In genomic region chr20:53258741-53259140, GRCh38 we compare ENCODE assay signal across 25 cellular contexts.
"Had no signal": no experiment of that assay in that cellular context is flagged by ENCODE, and none has a peak within 500 bp of the region (broad histone marks: within the 10 kb centered on the region; RNA-seq: fewer than 3 reads in every experiment).

No MANE protein-coding gene starts in this region.

- H3K27ac ChIP-seq: ascending aorta, coronary artery, dorsolateral prefrontal cortex, ovary, sigmoid colon, thoracic aorta, upper lobe of left lung had no signal

- H3K27me3 ChIP-seq: ascending aorta, ovary, sigmoid colon, upper lobe of left lung had no signal

- H3K4me1 ChIP-seq: ascending aorta, upper lobe of left lung had no signal

- FAIRE-seq: kidney, small intestine had no signal

- H3K4me3 ChIP-seq: ascending aorta, coronary artery, dorsolateral prefrontal cortex, ovary, sigmoid colon, thoracic aorta, upper lobe of left lung had no signal

- H3K9me3 ChIP-seq: ascending aorta, ovary, sigmoid colon, thoracic aorta, upper lobe of left lung had no signal

- DNase-seq: activated CD4-positive, alpha-beta T cell treated with anti-CD3 and anti-CD28 coated beads for 4 hours; activated CD4-positive, alpha-beta T cell treated with anti-CD3 and anti-CD28 coated beads, Interleukin-2, amount 50 U/mL, for 4 hours; activated naive CD4-positive, alpha-beta T cell treated with Interleukin-2 at 50 U/mL for 16 hours; activated naive CD8-positive, alpha-beta T cell treated with anti-CD3 and anti-CD28 coated beads, Interleukin-2, amount 10 ng/mL, durations not matched to agents 7 days and 5 days; activated T-cell treated with anti-CD3 and anti-CD28 coated beads for 4 hours; activated T-cell treated with anti-CD3 and anti-CD28 coated beads, Interleukin-2, amount 50 U/mL, for 72 hours; dorsolateral prefrontal cortex; effector memory CD4-positive, alpha-beta T cell; head of caudate nucleus; hippocampal formation; immature natural killer cell; kidney; left colon; midbrain; naive thymus-derived CD4-positive, alpha-beta T cell; ovary; retina; sigmoid colon; small intestine; stimulated activated CD4-positive, alpha-beta T cell treated with anti-CD3 and anti-CD28 coated beads, Interleukin-4, amount 100 ng/mL, for 24 hours; upper lobe of left lung had no signal

- H3K36me3 ChIP-seq: ascending aorta, ovary, sigmoid colon, thoracic aorta, upper lobe of left lung had no signal

- ATAC-seq: activated T-cell treated with anti-CD3 and anti-CD28 coated beads, Interleukin-2, amount 50 U/mL, for 72 hours; left colon; naive thymus-derived CD4-positive, alpha-beta T cell; stimulated activated effector memory CD8-positive, alpha-beta T cell treated with anti-CD3 and anti-CD28 coated beads, Interleukin-12 subunit alpha, Interleukin-12 subunit beta, amount 100 ng/mL, for 72 hours had no signal
